Comparison of ENCODE assay signal across 8 cellular contexts in genomic region chr3:3799173-3800075, GRCh38. TPM values are rescaled to one million over a fixed set of nuclear protein-coding genes. Genes with fewer than 3 reads are reported as not detected.
DNase-seq lines count a peak whose midpoint lies in the region; ATAC-seq and TF ChIP-seq lines count a peak whose summit lies in the region.

LRRN1 (plus strand) TSS chr3:3799431; CDS start chr3:3844642, 45,211 bp downstream.

- H3K9ac ChIP-seq in HUES6 (ENCODE audit: low read length) = peak within 1 kb of the TSS; percentile 91

- H3K4me1 ChIP-seq in HUES6 (ENCODE audit: control insufficient read depth, insufficient read depth, low read length) (peaks cover 30% of the 10 kb centered on the region), lower lobe of right lung (peaks cover 15% of the 10 kb centered on the region)

- no peaks in the 10 kb centered on the region for H3K9me3 ChIP-seq in HUES6 (ENCODE audit: control insufficient read depth, insufficient read depth, low read depth, low read length)
- no peaks in the 10 kb centered on the region for H3K9me3 ChIP-seq in lower lobe of right lung

- ATAC-seq in lower lobe of right lung (peak; percentile 87 to 88), GM21447 (IDR thresholded peaks at IDR 0.05; ENCODE audit: unreplicated experiment) (no peak)

- TF ChIP-seq CTCF in VCaP (conservative IDR thresholded peaks at IDR 0.05) = no peak; the same call in 1 of the 2 replicates
- no peak for TF ChIP-seq CTCF in lower lobe of right lung (IDR thresholded peaks at IDR 0.05)

- H3K36me3 ChIP-seq in HUES6 (ENCODE audit: control insufficient read depth, insufficient read depth, low read length) (peaks cover 12% of the 10 kb centered on the region), lower lobe of right lung (no peaks in the 10 kb centered on the region)

- peak; percentile 72 for DNase-seq in lower lobe of right lung
- DNase-seq in stimulated activated CD4-positive, alpha-beta T cell treated with anti-CD3 and anti-CD28 coated beads, Interleukin-4, amount 100 ng/mL, for 4 hours = peak; percentile 29 to 41
- DNase-seq in central memory CD4-positive, alpha-beta T cell = no peak

- peak within 1 kb of the TSS; percentile 92 for H3K27ac ChIP-seq in HUES6 (ENCODE audit: low read depth, low read length)
- peak within 1 kb of the TSS; percentile 48; the same call in 1 of the 2 replicates for H3K27ac ChIP-seq in VCaP
- peak within 1 kb of the TSS; percentile 65 for H3K27ac ChIP-seq in cingulate gyrus (ENCODE audit: low read depth, low read length)
- H3K27ac ChIP-seq in lower lobe of right lung = peak within 1 kb of the TSS; percentile 24

- intact Hi-C loops in lower lobe of right lung (cut with DNase I) = no loop called here

- peak within 1 kb of the TSS; percentile 34; the same call in 1 of the 2 replicates for H3K4me3 ChIP-seq in GM08714 (ENCODE audit: low read length)
- peak within 1 kb of the TSS; percentile 73 for H3K4me3 ChIP-seq in HUES6 (ENCODE audit: low read depth, low read length)
- H3K4me3 ChIP-seq in lower lobe of right lung = peak within 1 kb of the TSS; percentile 58

- peaks cover 37% of the 10 kb centered on the region for H3K27me3 ChIP-seq in HUES6 (ENCODE audit: control insufficient read depth, insufficient read depth, low read length)
- peaks cover 27% of the 10 kb centered on the region for H3K27me3 ChIP-seq in lower lobe of right lung (ENCODE audit: low read depth)

RNA-seq across cellular contexts. Expression of gene LRRN1, which starts in this region (rescaled TPM):
- total RNA-seq in lower lobe of right lung = 2.0 TPM

Comparison
In these comparisons a context has a peak if more than half of its experiments do, and no peak if none do; other contexts are left out.
1. H3K27ac ChIP-seq: peak in every context shown above with its lines; median percentile 92 in HUES6; 65 in cingulate gyrus; 48 in VCaP; 24 in lower lobe of right lung.